ENCODE assay signal across 13 cellular contexts in the genomic region with DNA sequence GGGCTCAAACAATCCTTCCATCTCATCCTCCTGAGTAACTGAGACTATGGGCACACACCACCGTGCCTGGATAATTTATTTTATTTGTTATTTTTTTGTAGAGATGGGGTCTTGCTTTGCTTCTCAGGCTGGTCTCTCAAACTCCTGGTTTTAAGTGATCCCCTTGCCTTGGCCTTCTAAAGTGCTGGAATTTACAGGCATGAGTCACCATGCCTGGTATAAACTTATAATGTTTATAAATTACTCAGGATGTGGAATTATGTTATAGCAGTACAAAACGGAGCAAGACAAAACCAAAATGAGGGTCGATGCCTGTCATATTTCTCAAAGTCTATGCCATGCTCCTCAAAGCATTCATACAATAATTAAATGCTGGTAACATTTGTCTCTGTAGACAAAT. TPM values are rescaled to one million over a fixed set of nuclear protein-coding genes. Genes with fewer than 3 reads are reported as not detected.
DNase-seq lines count a peak whose midpoint lies in the region; ATAC-seq, FAIRE-seq and TF ChIP-seq lines count a peak whose summit lies in the region.
"Had no signal": no experiment of that assay in that cellular context is flagged by ENCODE, and none has a peak within 500 bp of the region (broad histone marks: within the 10 kb centered on the region; RNA-seq: fewer than 3 reads in every experiment).

No MANE protein-coding gene starts in this region.

- TF ChIP-seq RAD21 in A549 (conservative IDR thresholded peaks at IDR 0.05 in 1 of 2, IDR thresholded peaks at IDR 0.05 in 1 of 2), result no peak

- intact Hi-C loops in PC-3 (cut with micrococcal nuclease), result loop anchor here (2.0 to 10.0 kb wide), 2 partner anchors 41 to 85 kb away; no protein-coding TSS in a partner anchor

- peak overlapping the region; percentile 67 for H3K4me2 ChIP-seq in A549
- H3K4me2 ChIP-seq in PC-3 (ENCODE audit: low read length), result peak overlapping the region; percentile 79
- H3K4me2 ChIP-seq: BLaER1 had no signal

- no peak for DNase-seq in A549 (ENCODE audit: low read depth in 1 of 2, low spot score in 1 of 2)
- DNase-seq in H4 (ENCODE audit: low spot score), result peak; percentile 39
- peak; percentile 64 for DNase-seq in PC-3
- DNase-seq in fibroblast of peridontal ligament (ENCODE audit: extremely low read depth), result peak; percentile 21
- no peak for DNase-seq in erythroblast (lab: John Stamatoyannopoulos, UW)
- DNase-seq: Calu3; CD8-positive, alpha-beta memory T cell; DMS 273 treated with DMSO at 0.1 percent for 48 hours; H7 had no signal

- TF ChIP-seq EP300 in A549 (IDR thresholded peaks at IDR 0.05), result no peak

- no peaks in the 10 kb centered on the region for H4K20me1 ChIP-seq in PC-3 (ENCODE audit: low read length)
- H4K20me1 ChIP-seq: BLaER1 had no signal

- TF ChIP-seq CTCF in A549 (IDR thresholded peaks at IDR 0.05) (no peak), PC-3 (conservative IDR thresholded peaks at IDR 0.05; ENCODE audit: low read depth, low read length) (no peak)

- CTCF ChIA-PET in A549 (lab: Yijun Ruan, JAX) (no interaction called here), PC-3 (lab: Charles Lee) (interaction anchor here (0.7 kb wide), 1 partner anchor 419 kb away, joined by 5 read pairs; no protein-coding TSS in a partner anchor)

- 1% methylated on average over 3 of the region's 3 CpGs for WGBS in A549 (ENCODE audit: missing lambda C conversion rate)

- H3K9ac ChIP-seq in PC-3 (ENCODE audit: low read length), result peak overlapping the region; percentile 73
- H3K9ac ChIP-seq: BLaER1 had no signal

- H2AFZ ChIP-seq in PC-3 (ENCODE audit: low read length), result no peak overlapping the region

- H3K36me3 ChIP-seq in PC-3 (ENCODE audit: low read depth, low read length), result no peaks in the 10 kb centered on the region
- H3K36me3 ChIP-seq: BLaER1 had no signal

- POLR2A ChIA-PET in A549 (lab: Yijun Ruan, JAX), result no interaction called here
- POLR2A ChIA-PET in PC-3 (lab: Charles Lee; ENCODE audit: unreplicated experiment), result no interaction called here

- H3K4me3 ChIP-seq in A549, result no peak overlapping the region
- H3K4me3 ChIP-seq in PC-3 (ENCODE audit: low read length), result peak overlapping the region; percentile 46
- H3K4me3 ChIP-seq: BLaER1 had no signal

- no TSS peak for BruUV-seq in PC-3 (replicated peaks; lab: Mats Ljungman, UMichigan)

- H3K9me3 ChIP-seq in A549 (no peaks in the 10 kb centered on the region), PC-3 (ENCODE audit: low read length) (no peaks in the 10 kb centered on the region)
- H3K9me3 ChIP-seq: BLaER1 had no signal

- ATAC-seq in A549, result peak; percentile 11 to 42; a peak in 3 of 6 replicates
- ATAC-seq in PC-3, result peak; percentile 64
- no peak for ATAC-seq in GM18907 (IDR thresholded peaks at IDR 0.05; ENCODE audit: unreplicated experiment)
- no peak for ATAC-seq in HG03565 (IDR thresholded peaks at IDR 0.05; ENCODE audit: unreplicated experiment)
- no peak for ATAC-seq in HG03039 (IDR thresholded peaks at IDR 0.05; ENCODE audit: unreplicated experiment)

- FAIRE-seq in A549 (lab: Jason Lieb, UNC), result peak; percentile 63

- no peaks in the 10 kb centered on the region for H3K27me3 ChIP-seq in PC-3 (ENCODE audit: low read length)

- peaks cover 3% of the 10 kb centered on the region for H3F3A ChIP-seq in PC-3 (ENCODE audit: low read length, unreplicated experiment)

- H3K27ac ChIP-seq in A549, result peak overlapping the region; percentile 67 to 71
- H3K27ac ChIP-seq in PC-3 (ENCODE audit: low read length), result peak overlapping the region; percentile 98
- H3K27ac ChIP-seq: BLaER1 had no signal

- H3K9me2 ChIP-seq in PC-3 (replicated peaks; ENCODE audit: low read length), result no peaks in the 10 kb centered on the region

- peaks cover 45% of the 10 kb centered on the region for H3K4me1 ChIP-seq in A549
- H3K4me1 ChIP-seq in PC-3 (ENCODE audit: insufficient read depth, low read length), result peaks cover 49% of the 10 kb centered on the region
- H3K4me1 ChIP-seq: BLaER1 had no signal

- H3K79me2 ChIP-seq in PC-3 (ENCODE audit: low read length), result no peaks in the 10 kb centered on the region

- TF ChIP-seq POLR2A in A549 (IDR thresholded peaks at IDR 0.05; ENCODE audit: low read length), result no peak
- no peak for TF ChIP-seq POLR2A in erythroblast (IDR thresholded peaks at IDR 0.05; ENCODE audit: low read length)

TF ChIP-seq in A549, 52 proteins besides CTCF, POLR2A, EP300 and RAD21:
- no peak for TF ChIP-seq FOSL2 (IDR thresholded peaks at IDR 0.05)
- peak; percentile 51 for TF ChIP-seq FOSL2 (CRISPR knock-in tag; IDR thresholded peaks at IDR 0.05)
- TF ChIP-seq HOXB5 (CRISPR knock-in tag; IDR thresholded peaks at IDR 0.05), result no peak

RNA-seq across cellular contexts. Expression of gene TEX13C, which starts 29.8 kb away (rescaled TPM):
- polyA plus RNA-seq in A549 (2011; rRNA removed) (0.03 TPM in 1 of 2 replicates, not detected in the other), A549 (2017; fragmentation: RNase III; extraction: RNeasy Plus Mini Kit Qiagen cat#74134 plus additional on column Dnase treatment) (not detected in 3 replicates)
- 0.01 and 0.03 TPM in 2 replicates for polyA plus RNA-seq in A549 (2012; cell fraction: cytosol; rRNA removed)
- not detected in 2 replicates for polyA plus RNA-seq in A549 (2012; cell fraction: nucleus; rRNA removed)
- polyA minus RNA-seq in A549 (2011; rRNA and poly(A)+ RNA removed), result 0.04 TPM in 1 of 2 replicates, not detected in the other
- 0.08 and 0.14 TPM in 2 replicates for total RNA-seq in H4 (2014; rRNA removed; shearing (Covaris generic))
- total RNA-seq in PC-3 (2014; rRNA removed), result not detected in 2 replicates
- total RNA-seq: Calu3; CD8-positive, alpha-beta memory T cell had no signal
- polyA plus RNA-seq: CD8-positive, alpha-beta memory T cell had no signal

Comparison
In these comparisons a context has a peak if more than half of its experiments do, and no peak if none do; other contexts are left out.
1. ATAC-seq: peak in A549 (2 of 2) and PC-3 (single experiment); none in GM18907 (single experiment), HG03565 (single experiment) and HG03039 (single experiment).
2. DNase-seq: peak in H4 (single experiment), PC-3 (single experiment) and fibroblast of peridontal ligament (single experiment); none in A549 (0 of 2) and erythroblast (0 of 2).